8 cellular contexts compared by ENCODE assay signal in the genomic region with DNA sequence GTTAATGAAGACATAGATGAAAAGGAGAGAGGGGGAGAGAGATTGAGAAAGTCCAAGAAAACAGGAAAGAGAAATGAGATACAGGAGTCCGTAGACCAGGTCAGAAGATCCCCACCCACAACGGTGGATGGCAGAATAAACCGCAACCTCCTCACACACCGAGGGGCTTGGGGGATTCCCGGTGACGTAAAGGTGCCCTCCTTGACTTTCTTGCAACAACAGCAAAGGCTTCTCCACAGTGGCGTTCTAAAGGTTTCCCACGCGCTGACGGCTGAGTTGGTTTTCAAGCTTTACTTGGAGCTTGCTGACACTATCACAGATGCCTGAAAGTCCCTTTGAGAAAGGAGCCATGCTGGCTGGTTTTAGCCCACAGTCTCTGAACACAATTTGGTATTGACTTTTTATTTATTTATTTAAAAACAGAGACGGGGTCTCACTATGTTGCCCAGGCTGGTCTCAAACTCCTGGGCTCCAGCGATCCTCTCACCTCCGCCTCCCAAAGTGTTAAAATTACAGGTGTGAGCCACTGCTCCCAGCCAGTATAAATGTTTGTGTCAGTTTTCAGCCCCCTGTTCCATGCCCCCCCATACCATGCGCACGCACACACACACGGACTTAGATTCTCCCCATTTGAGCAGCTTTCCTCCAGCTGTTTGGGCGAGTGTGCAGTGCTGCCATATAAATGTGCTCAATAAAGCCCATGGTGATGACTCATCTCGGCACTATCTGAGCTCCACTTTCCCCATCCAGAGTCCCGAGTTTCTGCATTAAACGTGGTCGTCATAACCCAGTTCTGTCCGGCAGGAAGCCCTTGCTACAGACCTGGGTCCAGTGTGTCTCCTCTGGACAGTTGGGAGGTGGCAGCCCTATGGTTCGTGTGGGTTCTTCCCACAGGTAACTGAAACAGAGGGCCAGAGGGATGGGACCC. TPM values are rescaled to one million over a fixed set of nuclear protein-coding genes. Genes with fewer than 3 reads are reported as not detected.
DNase-seq lines count a peak whose midpoint lies in the region; ATAC-seq and TF ChIP-seq lines count a peak whose summit lies in the region.

No MANE protein-coding gene starts in this region.

- no peaks in the 10 kb centered on the region for H3K36me3 ChIP-seq in tibial nerve

- H3K27ac Mint-ChIP-seq in CD4-positive, alpha-beta T cell: no peak overlapping the region
- peak overlapping the region; percentile 59 for H3K27ac Mint-ChIP-seq in activated B cell treated with CpG ODN at 0.5 μM for 24 hours
- peak overlapping the region in 1 of 6 donors; percentile 65 for H3K27ac Mint-ChIP-seq in immature natural killer cell

- peak in 4 of 10 experiments; percentile 15 to 49 (median 19) for DNase-seq in CD4-positive, alpha-beta T cell
- DNase-seq in activated B cell treated with CpG ODN at 0.5 μM for 24 hours (peak; percentile 55), immature natural killer cell (peak; percentile 29 to 45 (median 38)), tibial nerve (ENCODE audit: low spot score in 2 of 2) (no peak), retina (no peak), NCI-H226 (no peak)

- intact Hi-C loops in CD4-positive, alpha-beta T cell (cut with DNase I, micrococcal nuclease): no loop called here
- intact Hi-C loops in activated B cell treated with CpG ODN at 0.5 μM for 24 hours (cut with micrococcal nuclease): loop anchor here (1.0 kb wide), 1 partner anchor 33 kb away; the partner anchor contains the start of gene SEC14L1

- 84 to 89% methylated on average over 23 of the region's 23 CpGs for WGBS in tibial nerve, 2 donors

- H3K27me3 Mint-ChIP-seq in CD4-positive, alpha-beta T cell: no peaks in the 10 kb centered on the region
- H3K27me3 Mint-ChIP-seq in activated B cell treated with CpG ODN at 0.5 μM for 24 hours: no peaks in the 10 kb centered on the region
- H3K27me3 Mint-ChIP-seq in immature natural killer cell (ENCODE audit: low read depth in 3 of 3): peaks cover 2 to 8% (median 3%) of the 10 kb centered on the region in 3 donors

- H3K36me3 Mint-ChIP-seq in CD4-positive, alpha-beta T cell (ENCODE audit: low read depth): no peaks in the 10 kb centered on the region
- H3K36me3 Mint-ChIP-seq in activated B cell treated with CpG ODN at 0.5 μM for 24 hours (ENCODE audit: low read depth) (peaks cover 2% of the 10 kb centered on the region), immature natural killer cell (no peaks in the 10 kb centered on the region)

- POLR2A ChIA-PET in CD4-positive, alpha-beta T cell (lab: Charles Lee): no interaction called here
- POLR2A ChIA-PET in activated B cell treated with CpG ODN at 0.5 μM for 24 hours (lab: Charles Lee): interaction anchor here (0.7 to 2.7 kb wide), 9 partner anchors 19 to 851 kb away, joined by 3 to 20 read pairs (median 4); partner anchors contain the start of genes SEC14L1 and TNRC6C

- no peak for TF ChIP-seq EP300 in tibial nerve (IDR thresholded peaks at IDR 0.05)

- no peak for TF ChIP-seq CTCF in CD4-positive, alpha-beta T cell (IDR thresholded peaks at IDR 0.05)
- TF ChIP-seq CTCF in activated B cell treated with CpG ODN at 0.5 μM for 24 hours (IDR thresholded peaks at IDR 0.05) (no peak), tibial nerve (IDR thresholded peaks at IDR 0.05) (no peak)

- peaks cover 28% of the 10 kb centered on the region for H3K4me1 Mint-ChIP-seq in CD4-positive, alpha-beta T cell (ENCODE audit: low read depth)
- H3K4me1 Mint-ChIP-seq in activated B cell treated with CpG ODN at 0.5 μM for 24 hours (peaks cover 56% of the 10 kb centered on the region), immature natural killer cell (peaks cover 20 to 23% of the 10 kb centered on the region in 2 donors)

- ATAC-seq in CD4-positive, alpha-beta T cell (ENCODE audit: poor library complexity): peak; percentile 24
- peak; percentile 69 for ATAC-seq in GM21528 (IDR thresholded peaks at IDR 0.05; ENCODE audit: low FRiP score, unreplicated experiment)
- ATAC-seq in activated B cell treated with CpG ODN at 0.5 μM for 24 hours (ENCODE audit: low read depth): peak; percentile 73
- ATAC-seq in HG03025 (IDR thresholded peaks at IDR 0.05; ENCODE audit: low FRiP score, unreplicated experiment): no peak

- no peaks in the 10 kb centered on the region for H3K27me3 ChIP-seq in CD4-positive, alpha-beta T cell (ENCODE audit: control insufficient read depth, insufficient read depth, low read length)
- no peaks in the 10 kb centered on the region for H3K27me3 ChIP-seq in tibial nerve

- no peak for TF ChIP-seq POLR2A in tibial nerve (IDR thresholded peaks at IDR 0.05)

- H3K9me3 ChIP-seq in CD4-positive, alpha-beta T cell (ENCODE audit: control insufficient read depth, low read length): no peaks in the 10 kb centered on the region
- no peaks in the 10 kb centered on the region for H3K9me3 ChIP-seq in tibial nerve

- no peak overlapping the region for H3K4me3 ChIP-seq in tibial nerve

- CTCF ChIA-PET in CD4-positive, alpha-beta T cell (lab: Charles Lee): no interaction called here
- CTCF ChIA-PET in activated B cell treated with CpG ODN at 0.5 μM for 24 hours (lab: Charles Lee): interaction anchor here (0.7 to 1.3 kb wide), 4 partner anchors 20 to 107 kb away, joined by 3 to 5 read pairs (median 3); partner anchors contain the start of gene SEC14L1

- no peaks in the 10 kb centered on the region for H3K9me3 Mint-ChIP-seq in CD4-positive, alpha-beta T cell
- no peaks in the 10 kb centered on the region for H3K9me3 Mint-ChIP-seq in activated B cell treated with CpG ODN at 0.5 μM for 24 hours
- H3K9me3 Mint-ChIP-seq in immature natural killer cell: no peaks in the 10 kb centered on the region

- no peak overlapping the region for H3K27ac ChIP-seq in CD4-positive, alpha-beta T cell (ENCODE audit: low read depth, low read length)
- H3K27ac ChIP-seq in tibial nerve: peak overlapping the region in 3 of 4 donors; percentile 43 to 94 (median 89)

- no peak overlapping the region for H3K4me3 Mint-ChIP-seq in CD4-positive, alpha-beta T cell
- H3K4me3 Mint-ChIP-seq in activated B cell treated with CpG ODN at 0.5 μM for 24 hours: peak overlapping the region; percentile 74
- H3K4me3 Mint-ChIP-seq in immature natural killer cell: no peak overlapping the region

- peaks cover 0 to 41% (median 26%) of the 10 kb centered on the region in 4 donors for H3K4me1 ChIP-seq in tibial nerve

RNA-seq across cellular contexts. Expression of gene SEC14L1, which starts 33.0 kb away (rescaled TPM):
- 10 to 100 TPM; 97.3 to 98.5 TPM for total RNA-seq in CD4-positive, alpha-beta T cell
- total RNA-seq in activated B cell treated with CpG ODN at 0.5 μM for 24 hours (60.7 and 79.6 TPM in 2 replicates), tibial nerve (100 to 1,000 TPM in 2 of 4 donors, 10 to 100 TPM in 2; 51.1 to 113 (median 81.7) TPM)
- polyA plus RNA-seq in immature natural killer cell: 10 to 100 TPM; 14.8 to 25.6 (median 19.4) TPM

Comparison
In these comparisons a context has a peak if more than half of its experiments do, and no peak if none do; other contexts are left out.
1. DNase-seq: peak in activated B cell treated with CpG ODN at 0.5 μM for 24 hours (single experiment) and immature natural killer cell (3 of 3); none in tibial nerve (0 of 2), retina (single experiment) and NCI-H226 (single experiment).